9 cellular contexts compared by ENCODE assay signal in the genomic region with DNA sequence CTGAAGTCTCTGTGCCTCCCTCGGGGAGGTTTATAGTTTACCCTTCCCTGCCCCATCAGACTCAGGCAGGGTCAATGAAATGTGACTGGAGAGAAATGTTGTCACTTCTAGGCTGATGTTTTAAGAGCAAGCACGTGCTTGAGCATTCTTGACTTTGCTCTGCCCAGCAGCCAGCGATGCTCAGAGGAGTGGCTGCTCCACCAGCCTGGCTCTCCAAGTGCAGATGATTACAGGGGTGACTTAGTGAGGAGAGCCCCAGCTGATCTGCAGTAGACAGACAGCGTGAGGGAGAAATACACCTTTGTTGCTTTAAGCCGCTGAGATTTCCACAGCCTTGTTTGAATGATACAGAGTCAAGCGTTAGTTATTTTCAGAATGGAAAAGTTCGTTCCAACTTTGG.
"Had no signal": no experiment of that assay in that cellular context is flagged by ENCODE, and none has a peak within 500 bp of the region (broad histone marks: within the 10 kb centered on the region; RNA-seq: fewer than 3 reads in every experiment).

No MANE protein-coding gene starts in this region.

- H3K4me2 ChIP-seq: GM23338 had no signal

- H3K9me3 ChIP-seq: HAP-1 had no signal

- H3K27ac Mint-ChIP-seq: GM23338, H9, HFFc6 had no signal

- ATAC-seq: GM23338, HCT116 had no signal

- H3K4me3 Mint-ChIP-seq: GM23338, H9, HFFc6 had no signal

- H2AFZ ChIP-seq: GM23248, GM23338 had no signal

- H3K4me3 ChIP-seq: GM23248, GM23338, HAP-1 had no signal

- H3K9ac ChIP-seq: GM23248 had no signal

- H3K27ac ChIP-seq: GM23248 had no signal

- H3K36me3 ChIP-seq: HAP-1 had no signal

- DNase-seq: GM23248, GOT3, H7, H9, HCEC 1CT, HFFc6 had no signal
